ENCODE assay signal across 1 cellular context in the genomic region with DNA sequence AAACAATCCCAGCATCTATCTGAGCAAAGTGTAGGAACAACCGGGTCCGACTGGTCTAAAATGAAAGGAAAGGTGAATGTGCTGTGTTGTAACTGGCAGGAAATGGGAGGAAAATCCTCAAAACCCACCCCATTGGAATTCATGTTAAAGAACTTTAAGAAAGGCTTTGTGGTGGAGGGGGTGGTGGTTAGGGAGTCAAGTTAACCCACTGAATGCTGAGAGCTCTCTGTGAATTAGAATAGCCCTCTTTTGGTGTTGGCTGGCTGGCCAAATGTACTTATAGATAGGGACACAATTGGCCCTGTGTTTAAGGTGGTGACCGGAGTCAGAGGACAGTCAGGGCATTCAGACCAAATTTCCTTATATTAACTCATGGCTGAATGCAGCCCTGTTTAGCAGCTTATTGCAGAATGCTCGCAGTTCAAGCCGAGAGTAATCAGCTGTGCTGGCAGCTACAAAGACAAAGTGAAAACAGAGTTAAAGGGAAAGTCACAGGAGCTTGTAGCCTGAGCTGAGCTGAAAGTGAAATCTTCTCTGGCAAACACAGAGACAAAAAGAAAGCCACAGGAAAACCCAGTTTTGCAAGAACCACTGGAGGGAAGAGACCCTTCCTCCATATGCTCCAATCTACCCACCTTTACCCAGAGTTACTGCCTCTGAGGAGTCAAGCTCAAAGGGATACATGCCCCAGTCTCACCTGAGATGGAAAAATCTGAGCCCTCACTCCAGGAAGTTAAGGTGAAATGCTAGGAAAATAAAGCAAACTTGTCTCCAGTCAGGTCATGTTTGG.
TF ChIP-seq lines count a peak whose summit lies in the region.

No MANE protein-coding gene starts in this region.

TF ChIP-seq in GM12878, 131 proteins besides CTCF, POLR2A, EP300 and RAD21 (continued from another document):
- TF ChIP-seq BHLHE40 (IDR thresholded peaks at IDR 0.05; ENCODE audit: borderline replicate concordance in 1 of 2, low read depth in 2 of 2, low read length in 1 of 2) (no peak), NR2F1 (conservative IDR thresholded peaks at IDR 0.05) (no peak), EZH2 (IDR thresholded peaks at IDR 0.05; ENCODE audit: borderline replicate concordance, control insufficient read depth, low read depth, low read length) (no peak), FOS (IDR thresholded peaks at IDR 0.05; ENCODE audit: borderline replicate concordance, extremely low read depth, insufficient read length) (no peak), GABPA (IDR thresholded peaks at IDR 0.05; ENCODE audit: low read depth) (no peak), EED (IDR thresholded peaks at IDR 0.05; ENCODE audit: low read depth) (peak; percentile 47; the same call in 1 of the 2 replicates)
- TF ChIP-seq, protein P1, sequence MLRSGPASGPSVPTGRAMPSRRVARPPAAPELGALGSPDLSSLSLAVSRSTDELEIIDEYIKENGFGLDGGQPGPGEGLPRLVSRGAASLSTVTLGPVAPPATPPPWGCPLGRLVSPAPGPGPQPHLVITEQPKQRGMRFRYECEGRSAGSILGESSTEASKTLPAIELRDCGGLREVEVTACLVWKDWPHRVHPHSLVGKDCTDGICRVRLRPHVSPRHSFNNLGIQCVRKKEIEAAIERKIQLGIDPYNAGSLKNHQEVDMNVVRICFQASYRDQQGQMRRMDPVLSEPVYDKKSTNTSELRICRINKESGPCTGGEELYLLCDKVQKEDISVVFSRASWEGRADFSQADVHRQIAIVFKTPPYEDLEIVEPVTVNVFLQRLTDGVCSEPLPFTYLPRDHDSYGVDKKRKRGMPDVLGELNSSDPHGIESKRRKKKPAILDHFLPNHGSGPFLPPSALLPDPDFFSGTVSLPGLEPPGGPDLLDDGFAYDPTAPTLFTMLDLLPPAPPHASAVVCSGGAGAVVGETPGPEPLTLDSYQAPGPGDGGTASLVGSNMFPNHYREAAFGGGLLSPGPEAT (IDR thresholded peaks at IDR 0.05; ENCODE audit: low read depth): peak; percentile 73
- TF ChIP-seq, protein P2, sequence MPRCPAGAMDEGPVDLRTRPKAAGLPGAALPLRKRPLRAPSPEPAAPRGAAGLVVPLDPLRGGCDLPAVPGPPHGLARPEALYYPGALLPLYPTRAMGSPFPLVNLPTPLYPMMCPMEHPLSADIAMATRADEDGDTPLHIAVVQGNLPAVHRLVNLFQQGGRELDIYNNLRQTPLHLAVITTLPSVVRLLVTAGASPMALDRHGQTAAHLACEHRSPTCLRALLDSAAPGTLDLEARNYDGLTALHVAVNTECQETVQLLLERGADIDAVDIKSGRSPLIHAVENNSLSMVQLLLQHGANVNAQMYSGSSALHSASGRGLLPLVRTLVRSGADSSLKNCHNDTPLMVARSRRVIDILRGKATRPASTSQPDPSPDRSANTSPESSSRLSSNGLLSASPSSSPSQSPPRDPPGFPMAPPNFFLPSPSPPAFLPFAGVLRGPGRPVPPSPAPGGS (IDR thresholded peaks at IDR 0.05; ENCODE audit: borderline replicate concordance, insufficient read depth, low read depth, low read length, poor library complexity, severe bottlenecking): no peak
